Comparison of ENCODE assay signal across 1 cellular context in the genomic region with DNA sequence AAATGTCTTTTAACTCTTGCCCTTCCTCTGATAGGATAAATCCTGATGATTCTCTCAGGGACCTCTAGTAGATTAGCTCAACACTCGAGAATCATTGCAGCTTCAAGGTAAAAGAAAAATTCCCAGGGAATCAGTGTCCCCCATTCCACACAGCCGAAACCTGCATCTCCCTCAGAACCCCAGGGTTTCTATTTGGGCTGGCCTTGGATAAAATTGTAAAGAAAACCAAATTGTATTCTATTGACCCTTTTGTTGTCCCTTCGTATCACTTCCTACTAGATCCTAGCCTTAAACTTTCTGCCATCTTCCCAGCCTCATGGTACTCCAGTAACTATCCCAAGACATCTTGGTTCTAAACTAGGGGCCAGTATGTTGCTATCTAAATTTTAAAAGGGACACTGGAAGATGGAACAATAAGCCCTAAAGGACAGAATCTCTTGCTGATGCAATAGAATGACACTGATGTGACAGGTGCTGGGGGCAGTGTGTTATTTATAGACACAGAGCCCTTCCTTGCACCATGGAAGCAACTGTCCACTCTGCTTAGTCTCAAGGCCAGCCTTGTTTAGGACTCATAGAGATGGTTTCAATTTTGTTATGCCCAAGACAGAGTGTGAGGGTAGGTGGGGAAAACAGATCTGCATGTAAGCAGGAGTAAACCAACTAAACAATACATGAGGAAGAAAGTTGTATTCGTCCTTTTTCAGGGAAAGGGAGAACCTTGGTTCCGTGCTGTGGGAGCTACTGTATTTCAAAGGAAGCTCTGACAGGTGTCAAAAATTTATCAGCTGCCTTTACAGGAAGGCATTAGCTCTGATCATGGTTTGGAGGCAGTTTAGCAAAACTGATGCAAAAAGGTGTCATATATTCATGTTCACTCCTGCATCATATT.
A peak's percentile ranks its signal among the peaks of the same experiment; 100 is the strongest.
TF ChIP-seq lines count a peak whose summit lies in the region.

No MANE protein-coding gene starts in this region.

TF ChIP-seq in K562, 482 proteins besides CTCF, POLR2A, EP300 and RAD21 (continued from another document and continues in another):
- TF ChIP-seq, protein P1, sequence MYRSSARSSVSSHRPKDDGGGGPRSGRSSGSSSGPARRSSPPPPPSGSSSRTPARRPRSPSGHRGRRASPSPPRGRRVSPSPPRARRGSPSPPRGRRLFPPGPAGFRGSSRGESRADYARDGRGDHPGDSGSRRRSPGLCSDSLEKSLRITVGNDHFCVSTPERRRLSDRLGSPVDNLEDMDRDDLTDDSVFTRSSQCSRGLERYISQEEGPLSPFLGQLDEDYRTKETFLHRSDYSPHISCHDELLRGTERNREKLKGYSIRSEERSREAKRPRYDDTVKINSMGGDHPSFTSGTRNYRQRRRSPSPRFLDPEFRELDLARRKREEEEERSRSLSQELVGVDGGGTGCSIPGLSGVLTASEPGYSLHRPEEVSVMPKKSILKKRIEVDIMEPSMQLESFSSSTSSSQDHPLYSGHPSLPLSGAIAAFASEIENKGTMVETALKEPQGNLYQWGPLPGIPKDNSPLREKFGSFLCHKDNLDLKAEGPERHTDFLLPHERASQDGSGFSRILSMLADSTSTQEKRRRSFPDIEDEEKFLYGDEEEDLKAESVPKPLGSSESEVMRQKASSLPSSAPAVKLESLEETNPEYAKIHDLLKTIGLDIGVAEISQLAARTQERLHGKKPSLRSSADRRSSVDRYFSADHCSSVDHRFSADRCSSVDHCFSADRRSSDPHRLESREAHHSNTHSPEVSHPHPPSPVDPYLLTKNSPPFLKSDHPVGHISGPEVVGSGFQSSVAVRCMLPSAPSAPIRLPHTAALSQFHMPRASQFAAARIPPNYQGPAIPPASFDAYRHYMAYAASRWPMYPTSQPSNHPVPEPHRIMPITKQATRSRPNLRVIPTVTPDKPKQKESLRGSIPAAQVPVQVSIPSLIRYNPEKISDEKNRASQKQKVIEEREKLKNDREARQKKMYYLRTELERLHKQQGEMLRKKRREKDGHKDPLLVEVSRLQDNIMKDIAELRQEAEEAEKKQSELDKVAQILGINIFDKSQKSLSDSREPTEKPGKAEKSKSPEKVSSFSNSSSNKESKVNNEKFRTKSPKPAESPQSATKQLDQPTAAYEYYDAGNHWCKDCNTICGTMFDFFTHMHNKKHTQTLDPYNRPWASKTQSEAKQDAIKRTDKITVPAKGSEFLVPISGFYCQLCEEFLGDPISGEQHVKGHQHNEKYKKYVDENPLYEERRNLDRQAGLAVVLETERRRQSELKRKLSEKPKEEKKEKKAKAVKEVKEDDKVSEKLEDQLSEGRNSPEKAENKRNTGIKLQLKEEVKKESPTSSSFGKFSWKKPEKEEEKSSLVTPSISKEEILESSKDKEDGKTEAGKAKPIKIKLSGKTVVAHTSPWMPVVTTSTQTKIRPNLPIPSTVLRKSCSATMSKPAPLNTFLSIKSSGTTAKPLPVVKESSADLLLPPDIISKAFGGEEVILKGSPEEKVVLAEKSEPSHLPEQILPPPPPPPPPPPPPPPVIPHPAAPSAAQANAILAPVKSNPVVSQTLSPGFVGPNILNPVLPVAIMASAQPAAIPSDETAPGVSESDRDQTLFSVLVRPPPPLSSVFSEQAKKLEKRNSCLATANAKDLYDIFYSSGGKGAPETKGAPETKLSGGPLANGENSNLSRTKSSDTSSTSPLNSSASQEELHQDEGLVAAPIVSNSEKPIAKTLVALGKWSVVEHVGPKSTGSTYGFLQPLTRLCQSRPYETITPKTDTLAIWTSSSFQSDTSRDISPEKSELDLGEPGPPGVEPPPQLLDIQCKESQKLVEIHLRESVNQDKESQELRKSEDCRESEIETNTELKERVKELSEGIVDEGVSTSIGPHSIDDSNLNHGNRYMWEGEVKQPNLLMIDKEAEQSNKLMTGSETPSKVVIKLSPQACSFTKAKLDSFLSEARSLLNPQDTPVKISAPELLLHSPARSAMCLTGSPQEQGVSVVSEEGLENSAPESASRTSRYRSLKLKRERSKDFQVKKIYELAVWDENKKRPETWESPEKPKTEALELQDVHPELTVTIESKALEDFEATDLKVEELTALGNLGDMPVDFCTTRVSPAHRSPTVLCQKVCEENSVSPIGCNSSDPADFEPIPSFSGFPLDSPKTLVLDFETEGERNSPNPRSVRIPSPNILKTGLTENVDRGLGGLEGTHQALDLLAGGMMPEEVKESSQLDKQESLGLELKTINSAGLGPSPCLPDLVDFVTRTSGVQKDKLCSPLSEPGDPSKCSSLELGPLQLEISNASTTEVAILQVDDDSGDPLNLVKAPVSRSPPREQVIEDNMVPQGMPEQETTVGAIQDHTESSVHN (IDR thresholded peaks at IDR 0.05; ENCODE audit: borderline replicate concordance in 1 of 2, low read depth in 1 of 2), result peak in 1 of 2 experiments; percentile 72; a peak in 1 of 4 replicates
- TF ChIP-seq ERF (CRISPR knock-in tag; IDR thresholded peaks at IDR 0.05), result no peak
- no peak for TF ChIP-seq ZNF717 (CRISPR knock-in tag; IDR thresholded peaks at IDR 0.05)
- TF ChIP-seq HMG20A (CRISPR knock-in tag; conservative IDR thresholded peaks at IDR 0.05), result no peak
- 0 out of 2 replicates have a peak, but pooled peaks have one; percentile 26 for TF ChIP-seq HMG20B (CRISPR knock-in tag; IDR thresholded peaks at IDR 0.05)
- no peak for TF ChIP-seq MYNN (IDR thresholded peaks at IDR 0.05)
- TF ChIP-seq MYNN (CRISPR knock-in tag; IDR thresholded peaks at IDR 0.05), result no peak
- TF ChIP-seq ZNF695 (CRISPR knock-in tag; IDR thresholded peaks at IDR 0.05), result no peak
- no peak for TF ChIP-seq PHB2 (IDR thresholded peaks at IDR 0.05; ENCODE audit: low read depth)
- TF ChIP-seq TEAD4 (IDR thresholded peaks at IDR 0.05; ENCODE audit: low read length), result no peak; the same call in 1 of the 2 replicates
- TF ChIP-seq TEAD4 (CRISPR knock-in tag; IDR thresholded peaks at IDR 0.05; ENCODE audit: borderline replicate concordance), result no peak
- peak; percentile 66; the same call in 1 of the 2 replicates for TF ChIP-seq MYC (IDR thresholded peaks at IDR 0.05; ENCODE audit: low read depth, low read length)
- TF ChIP-seq MYC (CRISPR knock-in tag; IDR thresholded peaks at IDR 0.05; ENCODE audit: borderline replicate concordance, low read depth), result 0 out of 2 replicates have a peak, but pooled peaks have one; percentile 49
- TF ChIP-seq ZNF551 (CRISPR knock-in tag; IDR thresholded peaks at IDR 0.05), result no peak
- TF ChIP-seq KAT7 (CRISPR knock-in tag; IDR thresholded peaks at IDR 0.05; ENCODE audit: borderline replicate concordance), result no peak
- peak; percentile 30 to 63 for TF ChIP-seq AFF1 (IDR thresholded peaks at IDR 0.05; ENCODE audit: low read depth in 1 of 2, partially characterized antibody in 2 of 2)
- no peak for TF ChIP-seq ETV5 (CRISPR knock-in tag; IDR thresholded peaks at IDR 0.05; ENCODE audit: low read depth)
- TF ChIP-seq CREB1 (IDR thresholded peaks at IDR 0.05), result no peak
- no peak for TF ChIP-seq CREB1 (CRISPR knock-in tag; IDR thresholded peaks at IDR 0.05)
- no peak for TF ChIP-seq MLX (CRISPR knock-in tag; conservative IDR thresholded peaks at IDR 0.05)
- TF ChIP-seq, protein P2, sequence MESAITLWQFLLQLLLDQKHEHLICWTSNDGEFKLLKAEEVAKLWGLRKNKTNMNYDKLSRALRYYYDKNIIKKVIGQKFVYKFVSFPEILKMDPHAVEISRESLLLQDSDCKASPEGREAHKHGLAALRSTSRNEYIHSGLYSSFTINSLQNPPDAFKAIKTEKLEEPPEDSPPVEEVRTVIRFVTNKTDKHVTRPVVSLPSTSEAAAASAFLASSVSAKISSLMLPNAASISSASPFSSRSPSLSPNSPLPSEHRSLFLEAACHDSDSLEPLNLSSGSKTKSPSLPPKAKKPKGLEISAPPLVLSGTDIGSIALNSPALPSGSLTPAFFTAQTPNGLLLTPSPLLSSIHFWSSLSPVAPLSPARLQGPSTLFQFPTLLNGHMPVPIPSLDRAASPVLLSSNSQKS (CRISPR knock-in tag; IDR thresholded peaks at IDR 0.05), result no peak
- TF ChIP-seq, protein P3, sequence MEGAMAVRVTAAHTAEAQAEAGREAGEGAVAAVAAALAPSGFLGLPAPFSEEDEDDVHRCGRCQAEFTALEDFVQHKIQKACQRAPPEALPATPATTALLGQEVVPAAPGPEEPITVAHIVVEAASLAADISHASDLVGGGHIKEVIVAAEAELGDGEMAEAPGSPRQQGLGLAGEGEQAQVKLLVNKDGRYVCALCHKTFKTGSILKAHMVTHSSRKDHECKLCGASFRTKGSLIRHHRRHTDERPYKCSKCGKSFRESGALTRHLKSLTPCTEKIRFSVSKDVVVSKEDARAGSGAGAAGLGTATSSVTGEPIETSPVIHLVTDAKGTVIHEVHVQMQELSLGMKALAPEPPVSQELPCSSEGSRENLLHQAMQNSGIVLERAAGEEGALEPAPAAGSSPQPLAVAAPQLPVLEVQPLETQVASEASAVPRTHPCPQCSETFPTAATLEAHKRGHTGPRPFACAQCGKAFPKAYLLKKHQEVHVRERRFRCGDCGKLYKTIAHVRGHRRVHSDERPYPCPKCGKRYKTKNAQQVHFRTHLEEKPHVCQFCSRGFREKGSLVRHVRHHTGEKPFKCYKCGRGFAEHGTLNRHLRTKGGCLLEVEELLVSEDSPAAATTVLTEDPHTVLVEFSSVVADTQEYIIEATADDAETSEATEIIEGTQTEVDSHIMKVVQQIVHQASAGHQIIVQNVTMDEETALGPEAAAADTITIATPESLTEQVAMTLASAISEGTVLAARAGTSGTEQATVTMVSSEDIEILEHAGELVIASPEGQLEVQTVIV (CRISPR knock-in tag; IDR thresholded peaks at IDR 0.05; ENCODE audit: borderline replicate concordance), result peak; percentile 56; the same call in 1 of the 2 replicates
- TF ChIP-seq SETDB1 (IDR thresholded peaks at IDR 0.05; ENCODE audit: low read length), result no peak
- TF ChIP-seq TAF1 (IDR thresholded peaks at IDR 0.05; ENCODE audit: control insufficient read depth, extremely low read depth, insufficient read depth, low read length, severe bottlenecking), result no peak
- no peak for TF ChIP-seq TBP (optimal IDR thresholded peaks at IDR 0.05; ENCODE audit: low read depth, low read length)
- TF ChIP-seq ZBTB43 (CRISPR knock-in tag; IDR thresholded peaks at IDR 0.05), result no peak
- TF ChIP-seq TCF3 (CRISPR knock-in tag; IDR thresholded peaks at IDR 0.05), result no peak
- TF ChIP-seq MBD2 (IDR thresholded peaks at IDR 0.05; ENCODE audit: borderline replicate concordance, low read depth), result no peak
- TF ChIP-seq DACH1 (IDR thresholded peaks at IDR 0.05; ENCODE audit: partially characterized antibody), result no peak
